ENCODE assay signal across 24 cellular contexts in genomic region chr1:81948495-81948894, GRCh38.
"Had no signal": no experiment of that assay in that cellular context is flagged by ENCODE, and none has a peak within 500 bp of the region (broad histone marks: within the 10 kb centered on the region; RNA-seq: fewer than 3 reads in every experiment).

No MANE protein-coding gene starts in this region.

- H3K4me2 ChIP-seq: KMS-11, SK-N-SH had no signal

- H3K27ac ChIP-seq: adrenal gland, KMS-11, Peyer's patch, RWPE1, SJCRH30 had no signal

- H3K36me3 ChIP-seq: Peyer's patch had no signal

- H3K4me1 ChIP-seq: Peyer's patch had no signal

- H3K9me3 ChIP-seq: adrenal gland, Peyer's patch, SJCRH30, SK-N-SH had no signal

- H3K4me3 ChIP-seq: adrenal gland, Peyer's patch, SJCRH30 had no signal

- DNase-seq: activated CD4-positive, alpha-beta T cell treated with anti-CD3 and anti-CD28 coated beads for 48 hours; activated CD4-positive, alpha-beta T cell treated with anti-CD3 and anti-CD28 coated beads, Interleukin-2, amount 50 U/mL, for 4 hours; activated CD4-positive, CD25-positive, alpha-beta regulatory T cell treated with anti-CD3 and anti-CD28 coated beads, Interleukin-2, amount 50 U/mL, for 72 hours; activated CD8-positive, alpha-beta memory T cell treated with anti-CD3 and anti-CD28 coated beads, Interleukin-2, amount 50 U/mL, for 48 hours; activated CD8-positive, alpha-beta T cell treated with anti-CD3 and anti-CD28 coated beads, Interleukin-2, amount 10 ng/mL, durations not matched to agents 7 days and 5 days; activated naive CD4-positive, alpha-beta T cell treated with anti-CD3 and anti-CD28 coated beads, Interleukin-2, amount 50 U/mL, for 16 hours; activated naive CD8-positive, alpha-beta T cell treated with anti-CD3 and anti-CD28 coated beads, Interleukin-2, amount 10 ng/mL, durations not matched to agents 7 days and 5 days; activated T-cell treated with anti-CD3 and anti-CD28 coated beads, Interleukin-2, amount 50 U/mL, for 1 hour; adrenal gland; anterior cingulate cortex; cerebellar nuclear complex; NCI-H1092 treated with DMSO at 0.1 percent for 48 hours; NCI-H1417 treated with DMSO at 0.1 percent for 48 hours; NCI-H1930; NCI-H226; NCI-H526; NCI-H82; Peyer's patch; Right ventricle myocardium superior; SJCRH30; SK-N-SH; T-helper 1 cell had no signal

- H3K9me2 ChIP-seq: SK-N-SH had no signal

- H3K27me3 ChIP-seq: adrenal gland, Peyer's patch, SJCRH30 had no signal

- H3K9ac ChIP-seq: KMS-11, SK-N-SH had no signal
